16 cellular contexts compared by ENCODE assay signal in the genomic region with DNA sequence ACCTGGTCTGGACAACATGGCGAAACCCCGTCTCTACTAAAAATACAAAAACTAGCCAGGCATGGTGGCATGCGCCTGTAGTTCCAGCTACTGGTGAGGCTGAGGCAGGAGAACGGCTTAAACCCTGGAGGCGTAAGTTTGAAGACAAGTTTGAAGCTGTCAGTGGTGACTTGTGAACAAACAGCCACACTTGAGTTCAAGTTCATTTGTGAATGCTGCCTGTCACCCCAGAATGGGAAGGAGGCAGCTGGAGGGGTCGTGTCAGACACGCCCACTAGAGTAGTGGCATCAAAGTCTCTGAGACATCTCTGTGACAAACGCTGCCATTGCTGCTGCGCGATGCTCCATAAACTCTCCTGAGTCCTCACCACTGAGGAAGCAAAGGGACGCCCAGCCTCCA.
DNase-seq lines count a peak whose midpoint lies in the region; ATAC-seq and TF ChIP-seq lines count a peak whose summit lies in the region.
"Had no signal": no experiment of that assay in that cellular context is flagged by ENCODE, and none has a peak within 500 bp of the region (broad histone marks: within the 10 kb centered on the region; RNA-seq: fewer than 3 reads in every experiment).

No MANE protein-coding gene starts in this region.

- ATAC-seq in Right ventricle myocardium inferior (no peak), right cardiac atrium (no peak), RWPE2 (ENCODE audit: low read depth) (no peak)

- no peak overlapping the region for H3K27ac ChIP-seq in right cardiac atrium (ENCODE audit: low read length)
- no peak overlapping the region for H3K27ac ChIP-seq in HEK293 (ENCODE audit: extremely low read depth, low read depth, low read length)
- no peak overlapping the region for H3K27ac ChIP-seq in RWPE2 (ENCODE audit: poor library complexity, severe bottlenecking)
- no peak overlapping the region for H3K27ac ChIP-seq in coronary artery

- DNase-seq in Right ventricle myocardium inferior (ENCODE audit: missing footprints) (peak; percentile 20), right cardiac atrium (no peak), RWPE2 (ENCODE audit: low spot score) (peak; percentile 37), posterior vena cava (ENCODE audit: low spot score) (peak; percentile 30), coronary artery (ENCODE audit: low spot score) (no peak), NCI-H2107 (lab: John Stamatoyannopoulos, UW) (no peak)
- DNase-seq: C1 segment of cervical spinal cord; Calu3; CD4-positive, alpha-beta memory T cell; COR-L47; DMS53; DMS79 treated with DMSO at 0.1 percent for 48 hours; GF-D8; GOT3 had no signal

- TF ChIP-seq CTCF in HEK293 (tag by site-specific recombination; IDR thresholded peaks at IDR 0.05) (no peak), RWPE2 (IDR thresholded peaks at IDR 0.05; ENCODE audit: poor library complexity, severe bottlenecking) (no peak), coronary artery (IDR thresholded peaks at IDR 0.05) (no peak)

- H3K36me3 ChIP-seq in HEK293 (ENCODE audit: control insufficient read depth in 2 of 2, insufficient read depth in 1 of 2, low read length in 2 of 2) (peaks cover 10 to 88% of the 10 kb centered on the region in 2 experiments; a peak in 2 of 3 replicates), RWPE2 (ENCODE audit: low read depth) (peaks cover 85% of the 10 kb centered on the region)

- no peaks in the 10 kb centered on the region for H3K27me3 ChIP-seq in right cardiac atrium (ENCODE audit: control insufficient read depth, insufficient read depth)
- H3K27me3 ChIP-seq in RWPE2 (ENCODE audit: insufficient read depth, poor library complexity, severe bottlenecking) = no peaks in the 10 kb centered on the region

- CTCF ChIA-PET in HEK293 (lab: Yijun Ruan, JAX) = no interaction called here

- 96% methylated on average over 11 of the region's 11 CpGs for WGBS in right cardiac atrium

- H3K4me1 ChIP-seq in right cardiac atrium (ENCODE audit: control insufficient read depth, insufficient read depth, low read length) (no peaks in the 10 kb centered on the region), HEK293 (ENCODE audit: control insufficient read depth, insufficient read depth, low read length) (no peaks in the 10 kb centered on the region), RWPE2 (ENCODE audit: insufficient read depth, poor library complexity, severe bottlenecking) (no peaks in the 10 kb centered on the region)
- H3K4me1 ChIP-seq: HAP-1 had no signal

- H3K4me3 ChIP-seq in right cardiac atrium (ENCODE audit: low read length) = no peak overlapping the region
- no peak overlapping the region for H3K4me3 ChIP-seq in HEK293 (ENCODE audit: low read depth, low read length)
- no peak overlapping the region for H3K4me3 ChIP-seq in RWPE2 (ENCODE audit: severe bottlenecking)
- H3K4me3 ChIP-seq in coronary artery = no peak overlapping the region
- H3K4me3 ChIP-seq: HAP-1 had no signal

- POLR2A ChIA-PET in HEK293 (lab: Yijun Ruan, JAX) = no interaction called here

- intact Hi-C loops in Right ventricle myocardium inferior (cut with DNase I) = no loop called here
- intact Hi-C loops in right cardiac atrium (cut with DNase I) = no loop called here
- intact Hi-C loops in posterior vena cava (cut with DNase I) = loop anchor here in 1 of 2 donors (10.0 kb wide), 1 partner anchor 53 kb away; no protein-coding TSS in a partner anchor

- H3K9me3 ChIP-seq in right cardiac atrium (ENCODE audit: control insufficient read depth, low read length) = no peaks in the 10 kb centered on the region
- H3K9me3 ChIP-seq in HEK293 (ENCODE audit: control insufficient read depth, insufficient read depth, low read depth, low read length) = no peaks in the 10 kb centered on the region
- H3K9me3 ChIP-seq in RWPE2 (ENCODE audit: severe bottlenecking) = no peaks in the 10 kb centered on the region
- H3K9me3 ChIP-seq: HAP-1 had no signal

TF ChIP-seq in HEK293, 187 proteins besides CTCF, POLR2A, EP300 and RAD21:
- 0 out of 2 replicates have a peak, but pooled peaks have one; percentile 22 for TF ChIP-seq KLF9 (tag by site-specific recombination; IDR thresholded peaks at IDR 0.05; ENCODE audit: low read depth)
- TF ChIP-seq ZNF114 (tag by site-specific recombination; IDR thresholded peaks at IDR 0.05) = no peak

Comparison
In these comparisons a context has a peak if more than half of its experiments do, and no peak if none do; other contexts are left out.
1. DNase-seq: peak in Right ventricle myocardium inferior (single experiment), RWPE2 (single experiment) and posterior vena cava (single experiment); none in right cardiac atrium (0 of 3), coronary artery (single experiment) and NCI-H2107 (single experiment).